In the genomic region with DNA sequence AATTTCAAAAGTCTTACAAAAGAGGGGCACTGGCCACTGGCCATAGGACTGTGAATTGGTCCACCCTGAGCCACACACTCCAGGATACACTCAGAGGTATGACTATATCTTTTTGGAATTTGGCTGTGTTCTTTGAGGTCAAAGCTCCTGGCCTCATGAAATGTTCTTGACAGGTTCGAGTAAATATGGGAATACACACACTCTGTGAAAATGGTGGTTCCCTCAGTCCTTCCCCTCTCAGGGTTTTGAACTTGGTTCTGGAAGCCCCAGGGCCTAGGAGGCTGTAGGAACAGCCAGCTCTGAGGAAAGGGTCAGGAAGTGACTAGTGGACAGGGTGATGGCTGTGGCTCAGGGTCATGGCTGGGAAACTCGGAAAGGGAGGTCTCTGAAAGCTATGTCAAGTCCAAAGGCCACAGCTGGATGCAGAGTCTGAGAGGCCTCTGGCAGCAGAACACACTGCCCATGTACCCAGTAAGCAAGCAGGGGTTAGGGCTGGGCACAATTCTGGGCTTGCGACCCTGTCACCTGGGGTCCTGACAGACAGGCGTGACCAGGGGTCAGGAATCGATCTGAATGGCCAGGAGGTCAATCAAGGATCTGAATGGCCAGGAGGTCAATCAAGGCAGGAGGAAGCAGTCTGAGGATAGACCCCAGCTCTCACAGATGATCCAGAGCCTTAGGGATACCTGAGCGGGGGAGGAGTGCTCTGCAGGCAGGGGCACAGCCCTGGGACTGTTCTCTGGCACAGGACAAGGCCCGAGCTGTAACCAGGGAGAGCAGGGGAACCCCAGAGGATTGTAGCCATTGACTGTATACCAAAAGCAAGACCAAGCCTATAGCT, we compare ENCODE assay signal across 12 cellular contexts.
DNase-seq lines count a peak whose midpoint lies in the region; ATAC-seq and TF ChIP-seq lines count a peak whose summit lies in the region.
"Had no signal": no experiment of that assay in that cellular context is flagged by ENCODE, and none has a peak within 500 bp of the region (broad histone marks: within the 10 kb centered on the region; RNA-seq: fewer than 3 reads in every experiment).

No MANE protein-coding gene starts in this region.

- dilution Hi-C loops in mammary epithelial cell (cut with HindIII; ENCODE audit: low sequenced_read_pairs): loop anchor here (5.0 kb wide), 2 partner anchors 37 to 48 kb away; no protein-coding TSS in a partner anchor

- intact Hi-C loops in mammary epithelial cell (cut with micrococcal nuclease): no loop called here
- intact Hi-C loops in thyroid gland (cut with DNase I): no loop called here

- H3K9ac ChIP-seq in mammary epithelial cell (ENCODE audit: insufficient read depth, low read length) (no peak overlapping the region), SK-N-SH (no peak overlapping the region)

- H3K4me2 ChIP-seq in mammary epithelial cell (ENCODE audit: insufficient read depth, low read depth, low read length): no peak overlapping the region
- H3K4me2 ChIP-seq in SK-N-SH: no peak overlapping the region

- H3K79me2 ChIP-seq in mammary epithelial cell (ENCODE audit: insufficient read depth, low read length) (no peaks in the 10 kb centered on the region), SK-N-SH (ENCODE audit: insufficient read depth) (no peaks in the 10 kb centered on the region)

- BruUV-seq in mammary epithelial cell (replicated peaks; lab: Mats Ljungman, UMichigan): no TSS peak

- H3K9me3 ChIP-seq in mammary epithelial cell (replicated peaks; ENCODE audit: insufficient read depth, low read length) (no peaks in the 10 kb centered on the region), thyroid gland (no peaks in the 10 kb centered on the region), SK-N-SH (no peaks in the 10 kb centered on the region)

- WGBS in mammary epithelial cell (ENCODE audit: low coverage, missing lambda C conversion rate): 66% methylated on average over 7 of the region's 7 CpGs
- 83 to 97% methylated on average over 4 to 7 of the region's 7 CpGs for WGBS in thyroid gland, 2 donors
- 80% methylated on average over 7 of the region's 7 CpGs for WGBS in SK-N-SH (ENCODE audit: low lambda C conversion rate)

- H3K4me3 ChIP-seq in mammary epithelial cell (replicated peaks in 1 of 3; ENCODE audit: insufficient read depth in 1 of 3, low read depth in 2 of 3, low read length in 3 of 3) (no peak overlapping the region), thyroid gland (replicated peaks in 1 of 3) (no peak overlapping the region), SK-N-SH (ENCODE audit: low read depth in 2 of 2, low read length in 1 of 2) (no peak overlapping the region)

- H3K4me1 ChIP-seq in mammary epithelial cell (ENCODE audit: insufficient read depth, low read length) (peaks cover 47% of the 10 kb centered on the region), thyroid gland (peaks cover 0 to 26% of the 10 kb centered on the region in 2 donors), SK-N-SH (ENCODE audit: control insufficient read depth in 1 of 2, insufficient read depth in 2 of 2, low read depth in 1 of 2, low read length in 1 of 2) (peaks cover 0 to 35% of the 10 kb centered on the region in 2 experiments; a peak in 2 of 4 replicates)

- in situ Hi-C loops in mammary epithelial cell (cut with MboI; ENCODE audit: low sequenced_read_pairs in 2 of 2): loop anchor here in 1 of 2 donors (10.0 kb wide), 1 partner anchor 109 kb away; no protein-coding TSS in a partner anchor

- no peak for TF ChIP-seq RAD21 in SK-N-SH (IDR thresholded peaks at IDR 0.05; ENCODE audit: low read length)

- ATAC-seq in HG03175 (IDR thresholded peaks at IDR 0.05; ENCODE audit: unreplicated experiment): no peak

- H3K36me3 ChIP-seq in mammary epithelial cell (ENCODE audit: insufficient read depth, low read length): no peaks in the 10 kb centered on the region
- no peaks in the 10 kb centered on the region for H3K36me3 ChIP-seq in thyroid gland
- no peaks in the 10 kb centered on the region for H3K36me3 ChIP-seq in SK-N-SH (replicated peaks in 1 of 2; ENCODE audit: control insufficient read depth in 1 of 2, insufficient read depth in 2 of 2, low read length in 1 of 2)

- H3K27ac ChIP-seq in mammary epithelial cell (ENCODE audit: insufficient read depth, low read depth, low read length) (no peak overlapping the region), thyroid gland (peak overlapping the region; percentile 10 to 32 (median 22)), SK-N-SH (ENCODE audit: low read depth in 2 of 2, low read length in 1 of 2) (no peak overlapping the region)

- H4K20me1 ChIP-seq in mammary epithelial cell (ENCODE audit: insufficient read depth, low read length): no peaks in the 10 kb centered on the region
- H4K20me1 ChIP-seq in SK-N-SH (ENCODE audit: insufficient read depth): no peaks in the 10 kb centered on the region

- H3K9me2 ChIP-seq in SK-N-SH: no peaks in the 10 kb centered on the region

- no peak for TF ChIP-seq EP300 in SK-N-SH (IDR thresholded peaks at IDR 0.05; ENCODE audit: borderline replicate concordance in 1 of 2, low read depth in 1 of 2, low read length in 1 of 2)

- POLR2A ChIA-PET in SK-N-SH (lab: Yijun Ruan, JAX): interaction anchor here (0.7 kb wide), 1 partner anchor 15 kb away, joined by 3 read pairs; no protein-coding TSS in a partner anchor

- H2AFZ ChIP-seq in mammary epithelial cell (ENCODE audit: low read depth, low read length) (no peak overlapping the region), SK-N-SH (ENCODE audit: low read depth) (no peak overlapping the region)

- no peak for TF ChIP-seq CTCF in mammary epithelial cell (conservative IDR thresholded peaks at IDR 0.05 in 1 of 2, IDR thresholded peaks at IDR 0.05 in 1 of 2; ENCODE audit: extremely low read depth in 1 of 2, insufficient read depth in 1 of 2, low read depth in 1 of 2, low read length in 2 of 2)
- TF ChIP-seq CTCF in thyroid gland (IDR thresholded peaks at IDR 0.05): no peak
- no peak for TF ChIP-seq CTCF in SK-N-SH (IDR thresholded peaks at IDR 0.05)

- CTCF ChIA-PET in mammary epithelial cell (lab: Charles Lee; ENCODE audit: low non-redundant PET): interaction anchor here (0.5 kb wide), 1 partner anchor 123 kb away, joined by 3 read pairs; no protein-coding TSS in a partner anchor
- CTCF ChIA-PET in SK-N-SH (lab: Yijun Ruan, JAX): interaction anchor here (0.7 to 2.6 kb wide), 4 partner anchors 11 to 90 kb away, joined by 3 to 10 read pairs (median 5); no protein-coding TSS in a partner anchor

- H3K27me3 ChIP-seq in mammary epithelial cell (ENCODE audit: insufficient read depth, low read length): no peaks in the 10 kb centered on the region
- no peaks in the 10 kb centered on the region for H3K27me3 ChIP-seq in thyroid gland
- H3K27me3 ChIP-seq in SK-N-SH (ENCODE audit: insufficient read depth): 0 out of 2 replicates have a peak, but pooled peaks cover 11% of the 10 kb centered on the region

- no peak for TF ChIP-seq POLR2A in thyroid gland (IDR thresholded peaks at IDR 0.05)

- no peaks in the 10 kb centered on the region for H3F3A ChIP-seq in SK-N-SH (replicated peaks; ENCODE audit: insufficient read depth)

- peak; percentile 14 for DNase-seq in HS-27A (ENCODE audit: low read depth)
- peak; percentile 55 for DNase-seq in mammary epithelial cell
- peak; percentile 36 for DNase-seq in kidney glomerular epithelial cell (lab: John Stamatoyannopoulos, UW)
- DNase-seq in thyroid gland: peak in 1 of 2 donors; percentile 38
- no peak for DNase-seq in SK-N-SH
- no peak for DNase-seq in superior temporal gyrus (ENCODE audit: extremely low spot score)
- DNase-seq in NCI-H2081 treated with DMSO at 0.1 percent for 48 hours (lab: John Stamatoyannopoulos, UW): no peak
- DNase-seq: activated T-cell treated with anti-CD3 and anti-CD28 coated beads, Interleukin-2, amount 50 U/mL, for 1 hour; central memory CD4-positive, alpha-beta T cell; DMS53; foreskin melanocyte had no signal

TF ChIP-seq in SK-N-SH, 30 proteins besides CTCF, POLR2A, EP300 and RAD21:
- no peak for TF ChIP-seq EZH2phosphoT487 (IDR thresholded peaks at IDR 0.05; ENCODE audit: borderline replicate concordance, low read depth)
- no peak for TF ChIP-seq JUND (IDR thresholded peaks at IDR 0.05)
- no peak for TF ChIP-seq MXI1 (IDR thresholded peaks at IDR 0.05; ENCODE audit: low read depth, low read length)
- TF ChIP-seq GABPA (IDR thresholded peaks at IDR 0.05; ENCODE audit: low read depth): no peak
- TF ChIP-seq NRF1 (IDR thresholded peaks at IDR 0.05; ENCODE audit: low read depth, low read length): no peak
- TF ChIP-seq NFIC (IDR thresholded peaks at IDR 0.05; ENCODE audit: borderline replicate concordance): no peak
- TF ChIP-seq, protein P1, sequence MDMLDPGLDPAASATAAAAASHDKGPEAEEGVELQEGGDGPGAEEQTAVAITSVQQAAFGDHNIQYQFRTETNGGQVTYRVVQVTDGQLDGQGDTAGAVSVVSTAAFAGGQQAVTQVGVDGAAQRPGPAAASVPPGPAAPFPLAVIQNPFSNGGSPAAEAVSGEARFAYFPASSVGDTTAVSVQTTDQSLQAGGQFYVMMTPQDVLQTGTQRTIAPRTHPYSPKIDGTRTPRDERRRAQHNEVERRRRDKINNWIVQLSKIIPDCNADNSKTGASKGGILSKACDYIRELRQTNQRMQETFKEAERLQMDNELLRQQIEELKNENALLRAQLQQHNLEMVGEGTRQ (IDR thresholded peaks at IDR 0.05; ENCODE audit: borderline replicate concordance, low read depth, low read length): no peak
- TF ChIP-seq, protein P2, sequence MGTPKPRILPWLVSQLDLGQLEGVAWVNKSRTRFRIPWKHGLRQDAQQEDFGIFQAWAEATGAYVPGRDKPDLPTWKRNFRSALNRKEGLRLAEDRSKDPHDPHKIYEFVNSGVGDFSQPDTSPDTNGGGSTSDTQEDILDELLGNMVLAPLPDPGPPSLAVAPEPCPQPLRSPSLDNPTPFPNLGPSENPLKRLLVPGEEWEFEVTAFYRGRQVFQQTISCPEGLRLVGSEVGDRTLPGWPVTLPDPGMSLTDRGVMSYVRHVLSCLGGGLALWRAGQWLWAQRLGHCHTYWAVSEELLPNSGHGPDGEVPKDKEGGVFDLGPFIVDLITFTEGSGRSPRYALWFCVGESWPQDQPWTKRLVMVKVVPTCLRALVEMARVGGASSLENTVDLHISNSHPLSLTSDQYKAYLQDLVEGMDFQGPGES (IDR thresholded peaks at IDR 0.05; ENCODE audit: low read depth, low read length): no peak
- TF ChIP-seq MEF2A (IDR thresholded peaks at IDR 0.05; ENCODE audit: borderline replicate concordance, low read depth): no peak
- TF ChIP-seq, protein P3, sequence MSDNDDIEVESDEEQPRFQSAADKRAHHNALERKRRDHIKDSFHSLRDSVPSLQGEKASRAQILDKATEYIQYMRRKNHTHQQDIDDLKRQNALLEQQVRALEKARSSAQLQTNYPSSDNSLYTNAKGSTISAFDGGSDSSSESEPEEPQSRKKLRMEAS (IDR thresholded peaks at IDR 0.05; ENCODE audit: low read depth): no peak

Comparison
In these comparisons a context has a peak if more than half of its experiments do, and no peak if none do; other contexts are left out.
1. DNase-seq: peak in HS-27A (single experiment), mammary epithelial cell (single experiment) and kidney glomerular epithelial cell (single experiment); none in SK-N-SH (single experiment), superior temporal gyrus (single experiment) and NCI-H2081 treated with DMSO at 0.1 percent for 48 hours (single experiment).
2. H3K27ac ChIP-seq: peak in thyroid gland (3 of 3); none in mammary epithelial cell (single experiment) and SK-N-SH (0 of 2).